8 cellular contexts compared by ENCODE assay signal in the genomic region with DNA sequence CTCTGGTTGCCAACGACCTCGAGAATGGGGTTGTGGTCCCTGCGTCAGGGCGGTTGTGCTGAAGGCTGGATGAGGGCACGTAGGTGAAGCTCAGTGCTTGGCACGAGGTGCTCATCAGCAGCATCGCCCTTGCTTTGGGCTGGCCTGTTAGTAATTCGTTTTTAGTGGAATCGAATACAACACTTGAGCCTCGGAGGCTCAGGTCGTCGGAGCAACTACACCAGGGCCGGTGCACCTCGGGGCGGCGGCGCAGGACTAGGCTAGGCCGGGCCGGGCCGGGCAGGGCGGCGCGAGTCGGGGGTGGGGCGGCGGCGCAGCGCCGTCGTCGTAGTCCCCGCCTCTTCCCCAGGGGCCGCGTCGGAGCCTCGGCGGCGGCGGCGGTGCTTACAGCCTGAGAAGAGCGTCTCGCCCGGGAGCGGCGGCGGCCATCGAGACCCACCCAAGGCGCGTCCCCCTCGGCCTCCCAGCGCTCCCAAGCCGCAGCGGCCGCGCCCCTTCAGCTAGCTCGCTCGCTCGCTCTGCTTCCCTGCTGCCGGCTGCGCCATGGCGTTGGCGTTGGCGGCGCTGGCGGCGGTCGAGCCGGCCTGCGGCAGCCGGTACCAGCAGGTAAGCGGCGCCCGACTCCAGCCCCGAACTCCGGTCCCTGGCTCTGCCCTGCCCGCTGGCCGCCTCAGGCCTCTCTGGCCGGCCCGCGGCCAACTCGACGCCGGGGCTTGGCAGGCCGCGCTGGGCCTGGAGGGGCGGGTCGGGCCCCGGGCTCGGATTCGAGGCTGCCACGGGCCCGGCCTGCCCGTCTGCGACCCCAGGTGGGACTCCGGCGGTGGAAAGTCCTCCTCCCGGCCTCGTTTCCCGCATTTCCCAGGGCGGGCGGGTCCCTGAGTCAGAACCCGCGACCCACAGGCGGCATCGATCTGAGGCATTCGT. TPM values are rescaled to one million over a fixed set of nuclear protein-coding genes. Genes with fewer than 3 reads are reported as not detected.
DNase-seq lines count a peak whose midpoint lies in the region; TF ChIP-seq lines count a peak whose summit lies in the region.

Gene NDFIP1, plus strand, starts transcription at position 348 of the 924 bp plus-strand sequence. Its CDS starts 196 bp downstream, at position 544.

- H3K4me1 ChIP-seq in testis: peaks cover 38% of the 10 kb centered on the region

- peak within 1 kb of the TSS; percentile 87 to 88 for H3K4me3 ChIP-seq in testis

- no peaks in the 10 kb centered on the region for H3K9me3 ChIP-seq in testis

- peak; percentile 36 for TF ChIP-seq POLR2A in testis (IDR thresholded peaks at IDR 0.05)

- intact Hi-C loops in testis (cut with DNase I; ENCODE audit: low total_unique reads): no loop called here

- H3K36me3 ChIP-seq in testis (ENCODE audit: low read depth, missing control alignments): no peaks in the 10 kb centered on the region

- H3K27me3 Mint-ChIP-seq in activated naive CD4-positive, alpha-beta T cell treated with anti-CD3 and anti-CD28 coated beads, Interleukin-2, amount 50 U/mL, for 24 hours: no peaks in the 10 kb centered on the region
- H3K27me3 Mint-ChIP-seq in osteocyte (ENCODE audit: unreplicated experiment): no peaks in the 10 kb centered on the region

- peak; percentile 82 for DNase-seq in GDM1 (lab: John Stamatoyannopoulos, UW)
- peak; percentile 76 for DNase-seq in GOT3 (lab: John Stamatoyannopoulos, UW)
- DNase-seq in LoVo (ENCODE audit: low spot score): peak; percentile 92
- DNase-seq in SKM-1 (lab: John Stamatoyannopoulos, UW; ENCODE audit: unreplicated experiment): peak; percentile 63
- DNase-seq in glomerular visceral epithelial cell (ENCODE audit: extremely low spot score): peak; percentile 88
- DNase-seq in osteocyte (ENCODE audit: extremely low spot score, unreplicated experiment): peak; percentile 95
- peak; percentile 83 for DNase-seq in testis

- peak within 1 kb of the TSS; percentile 99 for H3K27ac ChIP-seq in testis

- peaks cover 21% of the 10 kb centered on the region for H3K36me3 Mint-ChIP-seq in activated naive CD4-positive, alpha-beta T cell treated with anti-CD3 and anti-CD28 coated beads, Interleukin-2, amount 50 U/mL, for 24 hours
- no peaks in the 10 kb centered on the region for H3K36me3 Mint-ChIP-seq in osteocyte (ENCODE audit: unreplicated experiment)

- peak within 1 kb of the TSS; percentile 99 for H3K4me3 Mint-ChIP-seq in activated naive CD4-positive, alpha-beta T cell treated with anti-CD3 and anti-CD28 coated beads, Interleukin-2, amount 50 U/mL, for 24 hours
- peak within 1 kb of the TSS; percentile 94 for H3K4me3 Mint-ChIP-seq in osteocyte (ENCODE audit: unreplicated experiment)

- peak within 1 kb of the TSS; percentile 99 for H3K27ac Mint-ChIP-seq in activated naive CD4-positive, alpha-beta T cell treated with anti-CD3 and anti-CD28 coated beads, Interleukin-2, amount 50 U/mL, for 24 hours
- peak within 1 kb of the TSS; percentile 95 for H3K27ac Mint-ChIP-seq in osteocyte (ENCODE audit: unreplicated experiment)

- WGBS in testis, 2 donors: 3 to 7% methylated on average over 21 to 51 of the region's 106 CpGs

- H3K27me3 ChIP-seq in testis: no peaks in the 10 kb centered on the region

- no peaks in the 10 kb centered on the region for H3K9me3 Mint-ChIP-seq in activated naive CD4-positive, alpha-beta T cell treated with anti-CD3 and anti-CD28 coated beads, Interleukin-2, amount 50 U/mL, for 24 hours
- no peaks in the 10 kb centered on the region for H3K9me3 Mint-ChIP-seq in osteocyte (ENCODE audit: unreplicated experiment)

- H3K4me1 Mint-ChIP-seq in activated naive CD4-positive, alpha-beta T cell treated with anti-CD3 and anti-CD28 coated beads, Interleukin-2, amount 50 U/mL, for 24 hours: peaks cover 69% of the 10 kb centered on the region
- H3K4me1 Mint-ChIP-seq in osteocyte (ENCODE audit: unreplicated experiment): peaks cover 27% of the 10 kb centered on the region

- TF ChIP-seq CTCF in osteocyte (IDR thresholded peaks at IDR 0.05): no peak
- TF ChIP-seq CTCF in testis (IDR thresholded peaks at IDR 0.05): peak in 1 of 3 experiments; percentile 7

RNA-seq across cellular contexts. Expression of gene NDFIP1, which starts in this region (rescaled TPM):
- total RNA-seq in osteocyte (62.7 and 70.0 TPM in 2 replicates), testis (100 to 1,000 TPM; 292 to 319 TPM)
- polyA plus RNA-seq in testis (ENCODE audit: insufficient read depth, low read depth, low replicate concordance): 88.7 TPM

Comparison
In these comparisons a context has a peak if more than half of its experiments do, and no peak if none do; other contexts are left out.
1. Peak in every context shown above with its lines: DNase-seq, H3K4me3 ChIP-seq and H3K27ac ChIP-seq.